In the genomic region with DNA sequence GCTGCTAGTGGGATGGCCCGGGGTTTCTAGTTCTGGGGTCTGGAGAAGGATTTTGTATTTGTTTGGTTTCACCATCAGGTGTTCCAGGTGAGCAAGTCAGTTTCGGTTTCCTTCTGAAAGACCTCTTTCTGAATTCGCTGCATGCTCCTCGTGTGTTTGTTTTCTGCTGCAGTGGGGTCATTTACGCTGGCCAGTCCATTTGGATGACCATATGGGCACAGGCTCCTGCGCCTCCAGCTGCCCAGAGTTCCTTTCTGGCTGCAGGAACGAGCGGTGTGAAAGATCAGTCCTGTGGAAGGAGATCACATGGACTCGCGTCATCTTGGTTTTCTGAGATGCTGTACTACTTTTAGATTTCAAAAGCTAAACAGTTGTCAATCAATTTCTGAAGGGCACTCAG, we compare ENCODE assay signal across 18 cellular contexts.
"Had no signal": no experiment of that assay in that cellular context is flagged by ENCODE, and none has a peak within 500 bp of the region (broad histone marks: within the 10 kb centered on the region; RNA-seq: fewer than 3 reads in every experiment).

No MANE protein-coding gene starts in this region.

- H3K4me1 Mint-ChIP-seq: nephron had no signal

- H3K9me3 Mint-ChIP-seq: activated CD4-positive, alpha-beta memory T cell treated with anti-CD3 and anti-CD28 coated beads, Interleukin-2, amount 10 ng/mL, durations not matched to agents 7 days and 5 days; activated naive CD8-positive, alpha-beta T cell treated with anti-CD3 and anti-CD28 coated beads, Interleukin-2, amount 10 ng/mL, durations not matched to agents 7 days and 5 days; activated T-cell treated with anti-CD3 and anti-CD28 coated beads, Interleukin-2, amount 50 U/mL, for 72 hours; nephron; stimulated activated naive CD8-positive, alpha-beta T cell treated with anti-CD3 and anti-CD28 coated beads, Interleukin-15, amount 100 ng/mL, for 72 hours had no signal

- H3K36me3 Mint-ChIP-seq: activated naive CD8-positive, alpha-beta T cell treated with anti-CD3 and anti-CD28 coated beads, Interleukin-2, amount 10 ng/mL, durations not matched to agents 7 days and 5 days had no signal

- H3K27ac ChIP-seq: cardiac muscle cell, psoas muscle, thoracic aorta, uterus had no signal

- H3K9me3 ChIP-seq: mucosa of descending colon, psoas muscle, thoracic aorta, uterus had no signal

- ATAC-seq: activated T-cell treated with anti-CD3 and anti-CD28 coated beads, Interleukin-2, amount 50 U/mL, for 72 hours; mucosa of descending colon; psoas muscle; stimulated activated naive CD8-positive, alpha-beta T cell treated with anti-CD3 and anti-CD28 coated beads, Interleukin-15, amount 100 ng/mL, for 72 hours had no signal

- H3K36me3 ChIP-seq: cardiac muscle cell, thoracic aorta, uterus had no signal

- H3K4me1 ChIP-seq: psoas muscle, uterus had no signal

- DNase-seq: activated CD4-positive, alpha-beta memory T cell treated with anti-CD3 and anti-CD28 coated beads, Interleukin-2, amount 10 ng/mL, durations not matched to agents 7 days and 5 days; activated gamma-delta T cell treated with Interleukin-2 at 50 U/mL for 16 hours; activated naive CD8-positive, alpha-beta T cell treated with anti-CD3 and anti-CD28 coated beads, Interleukin-2, amount 10 ng/mL, durations not matched to agents 7 days and 5 days; activated T-cell treated with anti-CD3 and anti-CD28 coated beads, Interleukin-2, amount 50 U/mL, for 72 hours; aorta; effector memory CD4-positive, alpha-beta T cell; hippocampal formation; mucosa of descending colon; psoas muscle; stimulated activated CD4-positive, alpha-beta T cell treated with anti-CD3 and anti-CD28 coated beads, Interleukin-15, amount 100 ng/mL, for 24 hours; stimulated activated CD4-positive, alpha-beta T cell treated with anti-CD3 and anti-CD28 coated beads, Interleukin-4, amount 100 ng/mL, for 24 hours; stimulated activated naive CD8-positive, alpha-beta T cell treated with anti-CD3 and anti-CD28 coated beads, Interleukin-15, amount 100 ng/mL, for 72 hours; T-helper 9 cell; uterus had no signal

- H3K4me3 Mint-ChIP-seq: activated CD4-positive, alpha-beta memory T cell treated with anti-CD3 and anti-CD28 coated beads, Interleukin-2, amount 10 ng/mL, durations not matched to agents 7 days and 5 days; activated naive CD8-positive, alpha-beta T cell treated with anti-CD3 and anti-CD28 coated beads, Interleukin-2, amount 10 ng/mL, durations not matched to agents 7 days and 5 days; activated T-cell treated with anti-CD3 and anti-CD28 coated beads, Interleukin-2, amount 50 U/mL, for 72 hours; nephron; stimulated activated naive CD8-positive, alpha-beta T cell treated with anti-CD3 and anti-CD28 coated beads, Interleukin-15, amount 100 ng/mL, for 72 hours had no signal

- H3K27me3 ChIP-seq: cardiac muscle cell, uterus had no signal

- H3K27ac Mint-ChIP-seq: activated CD4-positive, alpha-beta memory T cell treated with anti-CD3 and anti-CD28 coated beads, Interleukin-2, amount 10 ng/mL, durations not matched to agents 7 days and 5 days; activated naive CD8-positive, alpha-beta T cell treated with anti-CD3 and anti-CD28 coated beads, Interleukin-2, amount 10 ng/mL, durations not matched to agents 7 days and 5 days; activated T-cell treated with anti-CD3 and anti-CD28 coated beads, Interleukin-2, amount 50 U/mL, for 72 hours; nephron had no signal

- H3K4me3 ChIP-seq: cardiac muscle cell, lung, mucosa of descending colon, psoas muscle, thoracic aorta, uterus had no signal
